Comparison of ENCODE assay signal across 8 cellular contexts in genomic region chr17:81142301-81143199, GRCh38. TPM values are rescaled to one million over a fixed set of nuclear protein-coding genes. Genes with fewer than 3 reads are reported as not detected.
DNase-seq lines count a peak whose midpoint lies in the region; ATAC-seq and TF ChIP-seq lines count a peak whose summit lies in the region.

No MANE protein-coding gene starts in this region.

- H3K27me3 ChIP-seq in GM23338 (ENCODE audit: insufficient read depth): no peaks in the 10 kb centered on the region

- H3K27ac ChIP-seq in GM23338 (ENCODE audit: low read depth): no peak overlapping the region

- peaks cover 19% of the 10 kb centered on the region for H3K9me3 Mint-ChIP-seq in GM23338
- H3K9me3 Mint-ChIP-seq in activated CD4-positive, alpha-beta T cell treated with anti-CD3 and anti-CD28 coated beads, Interleukin-2, amount 10 ng/mL, durations not matched to agents 7 days and 5 days: peaks cover 17% of the 10 kb centered on the region

- WGBS in lower leg skin, 2 donors: 30 to 31% methylated on average over 13 to 14 of the region's 25 CpGs

- H2AFZ ChIP-seq in GM23338: peak overlapping the region; percentile 52; the same call in 1 of the 2 replicates

- peaks cover 29% of the 10 kb centered on the region for H3K27me3 Mint-ChIP-seq in GM23338 (ENCODE audit: insufficient read depth, low read depth, poor library complexity)
- H3K27me3 Mint-ChIP-seq in activated CD4-positive, alpha-beta T cell treated with anti-CD3 and anti-CD28 coated beads, Interleukin-2, amount 10 ng/mL, durations not matched to agents 7 days and 5 days: no peaks in the 10 kb centered on the region

- no peaks in the 10 kb centered on the region for H3K79me2 ChIP-seq in GM23338 (replicated peaks; ENCODE audit: insufficient read depth)

- peaks cover 14% of the 10 kb centered on the region for H3F3A ChIP-seq in GM23338 (replicated peaks; ENCODE audit: low read depth)

- CTCF ChIA-PET in AG04449 (lab: Yijun Ruan, JAX): interaction anchor here (0.6 to 4.4 kb wide), 29 partner anchors 8 to 458 kb away, joined by 3 to 38 read pairs (median 5); partner anchors contain the start of genes CEP131, NDUFAF8 and TEPSIN
- CTCF ChIA-PET in activated CD4-positive, alpha-beta T cell treated with anti-CD3 and anti-CD28 coated beads, Interleukin-2, amount 10 ng/mL, durations not matched to agents 7 days and 5 days (lab: Charles Lee): interaction anchor here (0.6 to 2.2 kb wide), 8 partner anchors 10 to 342 kb away, joined by 3 to 7 read pairs (median 3); partner anchors contain the start of genes NDUFAF8 and TEPSIN

- no peaks in the 10 kb centered on the region for H3K4me1 Mint-ChIP-seq in GM23338
- H3K4me1 Mint-ChIP-seq in activated CD4-positive, alpha-beta T cell treated with anti-CD3 and anti-CD28 coated beads, Interleukin-2, amount 10 ng/mL, durations not matched to agents 7 days and 5 days: no peaks in the 10 kb centered on the region

- H3K36me3 Mint-ChIP-seq in GM23338 (ENCODE audit: low read depth): no peaks in the 10 kb centered on the region; the same call in 2 of the 3 replicates
- H3K36me3 Mint-ChIP-seq in activated CD4-positive, alpha-beta T cell treated with anti-CD3 and anti-CD28 coated beads, Interleukin-2, amount 10 ng/mL, durations not matched to agents 7 days and 5 days (ENCODE audit: low read depth): no peaks in the 10 kb centered on the region

- H3K4me3 ChIP-seq in AG04449 (ENCODE audit: low read depth, low read length) (no peak overlapping the region), GM23338 (no peak overlapping the region), lower leg skin (ENCODE audit: low read depth, poor library complexity, severe bottlenecking) (no peak overlapping the region)

- H3K36me3 ChIP-seq in GM23338 (ENCODE audit: insufficient read depth): no peaks in the 10 kb centered on the region

- no peaks in the 10 kb centered on the region for H3K9me2 ChIP-seq in GM23338 (ENCODE audit: insufficient read depth)

- ATAC-seq in GM23338 (peak; percentile 87), GM18505 (IDR thresholded peaks at IDR 0.05; ENCODE audit: unreplicated experiment) (no peak)

- H4K20me1 ChIP-seq in GM23338 (replicated peaks; ENCODE audit: insufficient read depth): no peaks in the 10 kb centered on the region

- intact Hi-C loops in lower leg skin (cut with DNase I; ENCODE audit: low total_unique reads): no loop called here

- H3K4me2 ChIP-seq in GM23338: no peak overlapping the region

- no peak overlapping the region for H3K4me3 Mint-ChIP-seq in GM23338
- no peak overlapping the region for H3K4me3 Mint-ChIP-seq in activated CD4-positive, alpha-beta T cell treated with anti-CD3 and anti-CD28 coated beads, Interleukin-2, amount 10 ng/mL, durations not matched to agents 7 days and 5 days

- DNase-seq in AG04449 (ENCODE audit: low read depth, low spot score) (peak; percentile 5), GM23338 (ENCODE audit: low spot score) (peak; percentile 86), NCI-H446 treated with DMSO at 0.1 percent for 48 hours (lab: John Stamatoyannopoulos, UW) (peak; percentile 40), dermis blood vessel endothelial cell (peak; percentile 88), lower leg skin (ENCODE audit: low spot score in 2 of 2) (peak; percentile 68 to 94)
- DNase-seq in activated CD4-positive, alpha-beta T cell treated with anti-CD3 and anti-CD28 coated beads, Interleukin-2, amount 10 ng/mL, durations not matched to agents 7 days and 5 days: peak; percentile 71
- peak; percentile 28 for DNase-seq in stimulated activated CD8-positive, alpha-beta memory T cell treated with anti-CD3 and anti-CD28 coated beads, Interleukin-12 subunit alpha, Interleukin-12 subunit beta, amount 100 ng/mL, for 1 hour (ENCODE audit: low read depth)

- POLR2A ChIA-PET in AG04449 (lab: Yijun Ruan, JAX): no interaction called here
- POLR2A ChIA-PET in activated CD4-positive, alpha-beta T cell treated with anti-CD3 and anti-CD28 coated beads, Interleukin-2, amount 10 ng/mL, durations not matched to agents 7 days and 5 days (lab: Charles Lee): no interaction called here

- TF ChIP-seq POLR2A in lower leg skin (IDR thresholded peaks at IDR 0.05) (no peak), GM18505 (IDR thresholded peaks at IDR 0.05; ENCODE audit: borderline replicate concordance, extremely low read depth, insufficient read depth, insufficient read length) (no peak)

- H3K27ac Mint-ChIP-seq in GM23338: no peak overlapping the region
- H3K27ac Mint-ChIP-seq in activated CD4-positive, alpha-beta T cell treated with anti-CD3 and anti-CD28 coated beads, Interleukin-2, amount 10 ng/mL, durations not matched to agents 7 days and 5 days: no peak overlapping the region

- TF ChIP-seq CTCF in AG04449 (IDR thresholded peaks at IDR 0.05; ENCODE audit: insufficient read depth, low read length, missing control alignments) (peak; percentile 83), GM23338 (conservative IDR thresholded peaks at IDR 0.05; ENCODE audit: low read depth in 2 of 2) (peak; percentile 58 to 84), lower leg skin (IDR thresholded peaks at IDR 0.05) (no peak)

- H3K4me1 ChIP-seq in GM23338 (ENCODE audit: insufficient read depth): no peaks in the 10 kb centered on the region

TF ChIP-seq in GM23338, 12 proteins besides CTCF, POLR2A, EP300 and RAD21 (continues in another document):
- TF ChIP-seq CREB1 (CRISPR knock-in tag; IDR thresholded peaks at IDR 0.05; ENCODE audit: low read depth): no peak
- TF ChIP-seq REST (IDR thresholded peaks at IDR 0.05; ENCODE audit: unreplicated experiment): no peak
- no peak for TF ChIP-seq JUNB (IDR thresholded peaks at IDR 0.05; ENCODE audit: unreplicated experiment)
- TF ChIP-seq EZH2 (IDR thresholded peaks at IDR 0.05; ENCODE audit: low read depth, unreplicated experiment): no peak

RNA-seq across cellular contexts. Expression of gene PVALEF, which starts 22.8 kb away (rescaled TPM):
- total RNA-seq in GM23338 (2014; rRNA removed; shearing (Covaris generic)): not detected in 2 replicates
- polyA plus RNA-seq in GM23338 (2016; fragmentation: Nextera tagmentation; extraction: Ambion mirVana): not detected in 2 replicates
- not detected for total RNA-seq in activated CD4-positive, alpha-beta T cell treated with anti-CD3 and anti-CD28 coated beads, Interleukin-2, amount 10 ng/mL, durations not matched to agents 7 days and 5 days
- total RNA-seq in dermis blood vessel endothelial cell: not detected in 2 replicates
- not detected for total RNA-seq in lower leg skin

RNA-seq across cellular contexts. Expression of gene AATK, which starts 23.5 kb away (rescaled TPM):
- total RNA-seq in GM23338 (2014; rRNA removed; shearing (Covaris generic)): 2.3 and 5.0 TPM in 2 replicates
- 1.1 and 1.3 TPM in 2 replicates for polyA plus RNA-seq in GM23338 (2016; fragmentation: Nextera tagmentation; extraction: Ambion mirVana)
- under 1 TPM; 0.25 to 0.31 TPM for total RNA-seq in activated CD4-positive, alpha-beta T cell treated with anti-CD3 and anti-CD28 coated beads, Interleukin-2, amount 10 ng/mL, durations not matched to agents 7 days and 5 days
- 4.0 and 4.1 TPM in 2 replicates for total RNA-seq in dermis blood vessel endothelial cell
- total RNA-seq in lower leg skin: 1 to 10 TPM in 3 of 4 donors, under 1 TPM in 1; 0.81 to 3.5 (median 2.2) TPM

Comparison
In these comparisons a context has a peak if more than half of its experiments do, and no peak if none do; other contexts are left out.
1. DNase-seq: peak in every context shown above with its lines; median percentile 88 in dermis blood vessel endothelial cell; 86 in GM23338; 81 in lower leg skin; 71 in activated CD4-positive, alpha-beta T cell treated with anti-CD3 and anti-CD28 coated beads, Interleukin-2, amount 10 ng/mL, durations not matched to agents 7 days and 5 days; 40 in NCI-H446 treated with DMSO at 0.1 percent for 48 hours; 28 in stimulated activated CD8-positive, alpha-beta memory T cell treated with anti-CD3 and anti-CD28 coated beads, Interleukin-12 subunit alpha, Interleukin-12 subunit beta, amount 100 ng/mL, for 1 hour; 5 in AG04449.
2. CTCF ChIP-seq: peak in AG04449 (single experiment) and GM23338 (2 of 2); none in lower leg skin (0 of 3).